Comparison of ENCODE assay signal across 8 cellular contexts in genomic region chr10:73906524-73907447, GRCh38. TPM values are rescaled to one million over a fixed set of nuclear protein-coding genes. Genes with fewer than 3 reads are reported as not detected.
DNase-seq lines count a peak whose midpoint lies in the region; ATAC-seq and TF ChIP-seq lines count a peak whose summit lies in the region.

No MANE protein-coding gene starts in this region.

- H3K4me1 Mint-ChIP-seq in natural killer cell treated with Interleukin-12 subunit alpha and Interleukin-12 subunit beta and Interleukin-15 and Interleukin-18, amount 100 ng/mL, for 72 hours (ENCODE audit: low read depth in 2 of 2), result peaks cover 27 to 38% of the 10 kb centered on the region in 2 donors

- no peak overlapping the region for H3K9ac ChIP-seq in rectal smooth muscle tissue (ENCODE audit: low read length)
- H3K9ac ChIP-seq in MM.1S (ENCODE audit: low read length), result no peak overlapping the region

- H3K4me3 ChIP-seq in gastroesophageal sphincter, result no peak overlapping the region
- H3K4me3 ChIP-seq in rectal smooth muscle tissue (ENCODE audit: low read length), result no peak overlapping the region
- H3K4me3 ChIP-seq in MM.1S (ENCODE audit: low read length), result no peak overlapping the region

- DNase-seq in NCI-H1092 treated with DMSO at 0.1 percent for 48 hours (lab: John Stamatoyannopoulos, UW), result peak; percentile 2
- no peak for DNase-seq in NCI-H1092 (lab: John Stamatoyannopoulos, UW)
- DNase-seq in T1000 (lab: John Stamatoyannopoulos, UW), result peak; percentile 94
- DNase-seq in natural killer cell treated with Interleukin-12 subunit alpha and Interleukin-12 subunit beta and Interleukin-15 and Interleukin-18, amount 100 ng/mL, for 72 hours (ENCODE audit: low spot score), result no peak
- DNase-seq in MM.1S, result no peak
- DNase-seq in stimulated activated CD4-positive, alpha-beta T cell treated with anti-CD3 and anti-CD28 coated beads, Interleukin-12 subunit alpha, Interleukin-12 subunit beta, amount 100 ng/mL, for 4 hours, result no peak

- no peaks in the 10 kb centered on the region for H3K79me2 ChIP-seq in MM.1S (ENCODE audit: low read length)

- peaks cover 21% of the 10 kb centered on the region in 2 donors for H3K27me3 Mint-ChIP-seq in natural killer cell treated with Interleukin-12 subunit alpha and Interleukin-12 subunit beta and Interleukin-15 and Interleukin-18, amount 100 ng/mL, for 72 hours

- no peaks in the 10 kb centered on the region for H3K36me3 Mint-ChIP-seq in natural killer cell treated with Interleukin-12 subunit alpha and Interleukin-12 subunit beta and Interleukin-15 and Interleukin-18, amount 100 ng/mL, for 72 hours

- no peaks in the 10 kb centered on the region for H4K20me1 ChIP-seq in MM.1S (ENCODE audit: insufficient read depth, low read length)

- no peak for TF ChIP-seq EP300 in gastroesophageal sphincter (IDR thresholded peaks at IDR 0.05)

- no peak overlapping the region for H2AFZ ChIP-seq in MM.1S (ENCODE audit: low read length)

- no peak overlapping the region for H3K27ac Mint-ChIP-seq in natural killer cell treated with Interleukin-12 subunit alpha and Interleukin-12 subunit beta and Interleukin-15 and Interleukin-18, amount 100 ng/mL, for 72 hours

- no peaks in the 10 kb centered on the region for H3K9me2 ChIP-seq in MM.1S (replicated peaks; ENCODE audit: insufficient read depth, low read length)

- H3F3A ChIP-seq in MM.1S (ENCODE audit: insufficient read depth, low read length), result no peaks in the 10 kb centered on the region

- H3K36me3 ChIP-seq in gastroesophageal sphincter (no peaks in the 10 kb centered on the region), rectal smooth muscle tissue (ENCODE audit: control insufficient read depth, insufficient read depth, low read length) (no peaks in the 10 kb centered on the region), MM.1S (replicated peaks; ENCODE audit: insufficient read depth, low read length) (no peaks in the 10 kb centered on the region)

- ATAC-seq in gastroesophageal sphincter, result peak; percentile 81
- ATAC-seq in natural killer cell treated with Interleukin-12 subunit alpha and Interleukin-12 subunit beta and Interleukin-15 and Interleukin-18, amount 100 ng/mL, for 72 hours, result no peak

- H3K9me3 Mint-ChIP-seq in natural killer cell treated with Interleukin-12 subunit alpha and Interleukin-12 subunit beta and Interleukin-15 and Interleukin-18, amount 100 ng/mL, for 72 hours, result no peaks in the 10 kb centered on the region

- H3K4me1 ChIP-seq in gastroesophageal sphincter (peaks cover 0 to 54% (median 41%) of the 10 kb centered on the region in 3 donors), rectal smooth muscle tissue (ENCODE audit: control insufficient read depth, insufficient read depth, low read length) (peaks cover 4% of the 10 kb centered on the region), MM.1S (ENCODE audit: low read length) (0 out of 2 replicates have a peak, but pooled peaks cover 7% of the 10 kb centered on the region)

- TF ChIP-seq CTCF in gastroesophageal sphincter (IDR thresholded peaks at IDR 0.05) (no peak), MM.1S (IDR thresholded peaks at IDR 0.05; ENCODE audit: low read length) (no peak)

- H3K9me3 ChIP-seq in gastroesophageal sphincter, result no peaks in the 10 kb centered on the region
- H3K9me3 ChIP-seq in MM.1S (replicated peaks; ENCODE audit: insufficient read depth, low read length), result no peaks in the 10 kb centered on the region

- H3K27ac ChIP-seq in gastroesophageal sphincter, result peak overlapping the region; percentile 25 to 80 (median 71)
- peak overlapping the region; percentile 75 for H3K27ac ChIP-seq in rectal smooth muscle tissue (ENCODE audit: low read depth, low read length)
- no peak overlapping the region for H3K27ac ChIP-seq in MM.1S (ENCODE audit: low read length)

- no peak overlapping the region for H3K4me3 Mint-ChIP-seq in natural killer cell treated with Interleukin-12 subunit alpha and Interleukin-12 subunit beta and Interleukin-15 and Interleukin-18, amount 100 ng/mL, for 72 hours

- H3K4me2 ChIP-seq in MM.1S (ENCODE audit: low read depth, low read length), result no peak overlapping the region

- H3K27me3 ChIP-seq in gastroesophageal sphincter (peaks cover 1% of the 10 kb centered on the region), rectal smooth muscle tissue (ENCODE audit: control insufficient read depth, insufficient read depth, low read length) (no peaks in the 10 kb centered on the region), MM.1S (replicated peaks; ENCODE audit: insufficient read depth, low read length) (peaks cover 29% of the 10 kb centered on the region)

- TF ChIP-seq POLR2A in gastroesophageal sphincter (IDR thresholded peaks at IDR 0.05), result no peak

- WGBS in gastroesophageal sphincter (ENCODE audit: low coverage in 1 of 2), 2 donors, result 15 to 40% methylated on average over 3 to 6 of the region's 8 CpGs

RNA-seq across cellular contexts. Expression of gene PLAU, which starts 4.1 kb away (rescaled TPM):
- 10 to 100 TPM in 1 of 4 donors, 1 to 10 TPM in 3; 1.1 to 43.3 (median 8.3) TPM for total RNA-seq in gastroesophageal sphincter
- total RNA-seq in natural killer cell treated with Interleukin-12 subunit alpha and Interleukin-12 subunit beta and Interleukin-15 and Interleukin-18, amount 100 ng/mL, for 72 hours, result not detected

RNA-seq across cellular contexts. Expression of gene CAMK2G, which starts 32.4 kb away (rescaled TPM):
- total RNA-seq in gastroesophageal sphincter, result 100 to 1,000 TPM in 3 of 4 donors, 10 to 100 TPM in 1; 82.3 to 207 (median 155) TPM
- total RNA-seq in natural killer cell treated with Interleukin-12 subunit alpha and Interleukin-12 subunit beta and Interleukin-15 and Interleukin-18, amount 100 ng/mL, for 72 hours, result 10 to 100 TPM in 1 of 2 donors, 1 to 10 TPM in 1; 6.9 to 15.3 TPM

Comparison
In these comparisons a context has a peak if more than half of its experiments do, and no peak if none do; other contexts are left out.
1. DNase-seq: peak in NCI-H1092 treated with DMSO at 0.1 percent for 48 hours (single experiment) and T1000 (single experiment); none in NCI-H1092 (single experiment), natural killer cell treated with Interleukin-12 subunit alpha and Interleukin-12 subunit beta and Interleukin-15 and Interleukin-18, amount 100 ng/mL, for 72 hours (single experiment), MM.1S (single experiment) and stimulated activated CD4-positive, alpha-beta T cell treated with anti-CD3 and anti-CD28 coated beads, Interleukin-12 subunit alpha, Interleukin-12 subunit beta, amount 100 ng/mL, for 4 hours (single experiment).
2. RNA of gene CAMK2G, which starts 32.4 kb away (total RNA-seq): 82.3 to 207 TPM in gastroesophageal sphincter; 6.9 to 15.3 TPM in natural killer cell treated with Interleukin-12 subunit alpha and Interleukin-12 subunit beta and Interleukin-15 and Interleukin-18, amount 100 ng/mL, for 72 hours; every median in the first group is over 4 times any median in the second.